Comparison of ENCODE assay signal across 8 cellular contexts in genomic region chr11:59753650-59754493, GRCh38. TPM values are rescaled to one million over a fixed set of nuclear protein-coding genes. Genes with fewer than 3 reads are reported as not detected.
A peak's percentile ranks its signal among the peaks of the same experiment; 100 is the strongest.
DNase-seq lines count a peak whose midpoint lies in the region; ATAC-seq and TF ChIP-seq lines count a peak whose summit lies in the region.

No MANE protein-coding gene starts in this region.

- H2AFZ ChIP-seq in GM23248 = peak overlapping the region; percentile 93

- no peaks in the 10 kb centered on the region for H4K20me1 ChIP-seq in GM23248 (ENCODE audit: insufficient read depth)

- H3K9me3 ChIP-seq in GM23248 (ENCODE audit: low read depth) = no peaks in the 10 kb centered on the region
- H3K9me3 ChIP-seq in SJSA1 (replicated peaks) = no peaks in the 10 kb centered on the region

- in situ Hi-C loops in GM23248 (cut with MboI) = loop anchor here (10.0 kb wide), 1 partner anchor 51 kb away; no protein-coding TSS in a partner anchor

- peak overlapping the region; percentile 83 for H3K9ac ChIP-seq in GM23248

- peak overlapping the region; percentile 91 for H3K4me3 ChIP-seq in GM23248
- H3K4me3 ChIP-seq in SJSA1 = peak overlapping the region; percentile 93

- H3F3A ChIP-seq in GM23248 (ENCODE audit: insufficient read depth) = peaks cover 11% of the 10 kb centered on the region; the same call in 1 of the 2 replicates

- H3K9me2 ChIP-seq in GM23248 (ENCODE audit: insufficient read depth) = no peaks in the 10 kb centered on the region

- H3K4me2 ChIP-seq in GM23248 (ENCODE audit: unreplicated experiment) = peak overlapping the region; percentile 99

- H3K27me3 ChIP-seq in GM23248 (replicated peaks; ENCODE audit: insufficient read depth) = no peaks in the 10 kb centered on the region
- H3K27me3 ChIP-seq in SJSA1 (replicated peaks) = peaks cover 6% of the 10 kb centered on the region; the same call in 1 of the 2 replicates

- peak in 2 of 3 donors; percentile 28 to 52 for TF ChIP-seq CTCF in omental fat pad (IDR thresholded peaks at IDR 0.05)

- H3K4me1 ChIP-seq in GM23248 (ENCODE audit: insufficient read depth) = 0 out of 2 replicates have a peak, but pooled peaks cover 12% of the 10 kb centered on the region
- H3K4me1 ChIP-seq in SJSA1 (replicated peaks) = peaks cover 15% of the 10 kb centered on the region

- H3K27ac ChIP-seq in GM23248 (no peak overlapping the region), SJSA1 (no peak overlapping the region), temporal lobe (ENCODE audit: low read depth, low read length) (peak overlapping the region; percentile 84)

- whole genome bisulfite sequencing in GM23248 (ENCODE audit: low coverage in 1 of 2, low lambda C conversion rate in 2 of 2, missing lambda C conversion rate in 2 of 2), 2 experiments = 29 to 32% methylated on average over 44 to 47 of the region's 47 CpGs

- no peaks in the 10 kb centered on the region for H3K36me3 ChIP-seq in GM23248 (ENCODE audit: low read depth)
- H3K36me3 ChIP-seq in SJSA1 = peaks cover 6% of the 10 kb centered on the region

- DNase-seq in EL (peak; percentile 79), GM23248 (peak; percentile 88), LHCN-M2 (ENCODE audit: low read depth) (peak; percentile 67), SJSA1 (ENCODE audit: low read depth in 1 of 2, low spot score in 2 of 2) (peak; percentile 84 to 91), germinal center (ENCODE audit: low spot score) (peak; percentile 88), omental fat pad (ENCODE audit: low spot score) (peak; percentile 81)
- peak; percentile 83 for DNase-seq in activated naive CD4-positive, alpha-beta T cell treated with Interleukin-2 at 50 U/mL for 16 hours

- peaks cover 18% of the 10 kb centered on the region for H3K79me2 ChIP-seq in GM23248 (ENCODE audit: insufficient read depth)

- ATAC-seq in omental fat pad (ENCODE audit: low FRiP score) = peak; percentile 69

RNA-seq across cellular contexts. Expression of gene STX3, which starts 1.3 kb away (rescaled TPM):
- 9.3 and 10.5 TPM in 2 replicates for total RNA-seq in GM23248 (2014; rRNA removed; shearing (Covaris generic))
- 5.6 and 6.3 TPM in 2 replicates for polyA plus RNA-seq in GM23248 (2016; fragmentation: Nextera tagmentation; extraction: Ambion mirVana)
- 11.9 and 16.9 TPM in 2 replicates for total RNA-seq in LHCN-M2 (2014; rRNA removed)
- polyA plus RNA-seq in LHCN-M2 (2012) = 11.6 TPM
- total RNA-seq in SJSA1 (2014; rRNA removed; shearing (Covaris generic)) = 29.7 and 31.3 TPM in 2 replicates
- total RNA-seq in omental fat pad = 10 to 100 TPM; 19.9 to 37.4 (median 31.9) TPM
- total RNA-seq in temporal lobe = 21.6 TPM

RNA-seq across cellular contexts. Expression of gene OR10V1, which starts 40.2 kb away (rescaled TPM):
- total RNA-seq in GM23248 (2014; rRNA removed; shearing (Covaris generic)) = not detected in 2 replicates
- not detected in 2 replicates for polyA plus RNA-seq in GM23248 (2016; fragmentation: Nextera tagmentation; extraction: Ambion mirVana)
- total RNA-seq in LHCN-M2 (2014; rRNA removed) = not detected in 2 replicates
- polyA plus RNA-seq in LHCN-M2 (2012) = not detected
- total RNA-seq in SJSA1 (2014; rRNA removed; shearing (Covaris generic)) = not detected in 2 replicates
- total RNA-seq in omental fat pad = not detected
- not detected for total RNA-seq in temporal lobe

RNA-seq across cellular contexts. Expression of gene MRPL16, which starts 56.7 kb away (rescaled TPM):
- 43.6 and 49.3 TPM in 2 replicates for total RNA-seq in GM23248 (2014; rRNA removed; shearing (Covaris generic))
- 65.1 and 67.4 TPM in 2 replicates for polyA plus RNA-seq in GM23248 (2016; fragmentation: Nextera tagmentation; extraction: Ambion mirVana)
- total RNA-seq in LHCN-M2 (2014; rRNA removed) (39.6 and 48.0 TPM in 2 replicates), omental fat pad (10 to 100 TPM; 28.1 to 50.9 (median 38.3) TPM), temporal lobe (20.7 TPM)
- 47.2 TPM for polyA plus RNA-seq in LHCN-M2 (2012)
- 93.0 and 117 TPM in 2 replicates for total RNA-seq in SJSA1 (2014; rRNA removed; shearing (Covaris generic))
